19 cellular contexts compared by ENCODE assay signal in the genomic region with DNA sequence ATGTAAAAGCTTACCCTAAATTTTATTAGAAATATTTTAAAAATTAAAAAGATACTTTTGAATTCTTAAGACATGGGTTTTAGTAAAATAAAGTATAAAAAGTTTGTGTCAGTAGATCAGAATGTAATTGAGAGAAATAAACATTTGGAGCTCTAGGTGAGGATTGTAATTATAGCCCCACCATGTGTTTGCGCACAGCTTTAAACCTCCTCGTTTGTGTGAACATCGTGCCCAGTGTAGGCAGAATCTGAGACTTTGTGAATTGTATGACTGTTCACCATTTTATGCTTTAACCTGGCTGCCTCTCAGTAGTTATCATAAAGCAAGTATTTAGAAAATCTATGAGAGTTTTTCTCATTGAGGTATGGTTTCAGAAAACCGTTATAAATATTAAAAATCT.
"Had no signal": no experiment of that assay in that cellular context is flagged by ENCODE, and none has a peak within 500 bp of the region (broad histone marks: within the 10 kb centered on the region; RNA-seq: fewer than 3 reads in every experiment).

No MANE protein-coding gene starts in this region.

- H3K4me1 ChIP-seq: left lung, thyroid gland, upper lobe of right lung had no signal

- H3K27me3 ChIP-seq: hepatocyte, left lung, thyroid gland, upper lobe of right lung had no signal

- H3K27ac ChIP-seq: epithelial cell of prostate, hepatocyte, left lung, thyroid gland, upper lobe of right lung had no signal

- H3K9me3 ChIP-seq: left lung, thyroid gland, upper lobe of right lung had no signal

- DNase-seq: activated CD4-positive, alpha-beta memory T cell treated with anti-CD3 and anti-CD28 coated beads for 36 hours; activated CD4-positive, alpha-beta T cell treated with anti-CD3 and anti-CD28 coated beads for 48 hours; activated effector memory CD4-positive, alpha-beta T cell treated with anti-CD3 and anti-CD28 coated beads, Interleukin-2, amount 50 U/mL, for 16 hours; activated naive CD4-positive, alpha-beta T cell treated with anti-CD3 and anti-CD28 coated beads, Interleukin-2, amount 10 ng/mL, durations not matched to agents 7 days and 5 days; activated T-cell treated with anti-CD3 and anti-CD28 coated beads, Interleukin-2, amount 50 U/mL, for 72 hours; foreskin fibroblast; immature natural killer cell; naive B cell; occipital lobe; retina; stimulated activated CD4-positive, alpha-beta T cell treated with anti-CD3 and anti-CD28 coated beads, Interleukin-4, amount 100 ng/mL, for 24 hours; substantia nigra; T-helper 17 cell; thyroid gland; upper lobe of right lung had no signal

- H3K79me2 ChIP-seq: hepatocyte had no signal

- H3K4me3 ChIP-seq: hepatocyte, left lung, lung, thyroid gland, upper lobe of right lung had no signal

- H2AFZ ChIP-seq: hepatocyte had no signal

- ATAC-seq: activated T-cell treated with anti-CD3 and anti-CD28 coated beads, Interleukin-2, amount 50 U/mL, for 72 hours; left lung; T-helper 17 cell; upper lobe of right lung had no signal

- H3K4me2 ChIP-seq: hepatocyte had no signal
